Comparison of ENCODE assay signal across 8 cellular contexts in the genomic region with DNA sequence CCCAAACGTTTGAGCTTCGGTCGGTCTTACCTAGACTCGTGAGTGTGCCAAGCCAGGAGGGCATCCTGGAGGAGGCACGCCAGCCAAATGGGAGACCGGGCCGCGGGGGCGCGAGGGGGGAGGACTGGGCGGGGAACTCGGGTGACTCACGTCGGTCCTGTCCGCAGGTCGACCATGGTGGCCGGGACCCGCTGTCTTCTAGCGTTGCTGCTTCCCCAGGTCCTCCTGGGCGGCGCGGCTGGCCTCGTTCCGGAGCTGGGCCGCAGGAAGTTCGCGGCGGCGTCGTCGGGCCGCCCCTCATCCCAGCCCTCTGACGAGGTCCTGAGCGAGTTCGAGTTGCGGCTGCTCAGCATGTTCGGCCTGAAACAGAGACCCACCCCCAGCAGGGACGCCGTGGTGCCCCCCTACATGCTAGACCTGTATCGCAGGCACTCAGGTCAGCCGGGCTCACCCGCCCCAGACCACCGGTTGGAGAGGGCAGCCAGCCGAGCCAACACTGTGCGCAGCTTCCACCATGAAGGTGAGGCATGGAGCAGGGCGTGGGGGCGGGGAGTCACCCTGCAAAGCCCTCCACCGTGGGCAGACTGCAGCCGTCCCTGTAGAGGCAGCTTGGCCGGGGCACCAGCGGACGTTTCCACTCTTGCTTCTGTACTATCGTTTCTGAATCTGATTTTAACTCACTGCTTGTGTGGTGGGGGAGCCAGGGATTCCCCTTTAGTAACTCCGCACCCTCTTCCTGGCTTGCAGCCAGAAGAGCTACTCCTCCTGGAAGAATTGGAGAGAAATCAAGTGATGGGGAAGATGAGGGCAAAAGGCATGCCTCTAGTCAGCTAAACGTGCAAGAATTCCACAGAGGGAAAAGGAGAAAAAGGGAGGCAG. TPM values are rescaled to one million over a fixed set of nuclear protein-coding genes. Genes with fewer than 3 reads are reported as not detected.
DNase-seq lines count a peak whose midpoint lies in the region; ATAC-seq, FAIRE-seq and TF ChIP-seq lines count a peak whose summit lies in the region.

No MANE protein-coding gene starts in this region.

- H3K4me3 ChIP-seq in colonic mucosa (peak overlapping the region; percentile 75), smooth muscle cell (peak overlapping the region; percentile 79)

- H3K9ac ChIP-seq in colonic mucosa (ENCODE audit: low read depth in 2 of 2, low read length in 2 of 2) (peak overlapping the region; percentile 41 to 90), smooth muscle cell (ENCODE audit: low read depth) (peak overlapping the region; percentile 34)

- CTCF ChIA-PET in activated CD8-positive, alpha-beta memory T cell treated with anti-CD3 and anti-CD28 coated beads, Interleukin-2, amount 10 ng/mL, durations not matched to agents 7 days and 5 days (lab: Charles Lee) = no interaction called here

- H3K27me3 ChIP-seq in colonic mucosa = no peaks in the 10 kb centered on the region
- no peaks in the 10 kb centered on the region for H3K27me3 ChIP-seq in smooth muscle cell (ENCODE audit: low read depth)

- no peak for FAIRE-seq in GM19239 (lab: Jason Lieb, UNC)

- no peak for ATAC-seq in activated CD8-positive, alpha-beta memory T cell treated with anti-CD3 and anti-CD28 coated beads, Interleukin-2, amount 10 ng/mL, durations not matched to agents 7 days and 5 days

- WGBS in smooth muscle cell (ENCODE audit: low lambda C conversion rate) = 2% methylated on average over 53 of the region's 55 CpGs

- DNase-seq in HPDE6-E6E7 (ENCODE audit: extremely low spot score) (peak; percentile 25), colonic mucosa (peak; percentile 78), kidney glomerular epithelial cell (lab: John Stamatoyannopoulos, UW) (peak; percentile 40), smooth muscle cell (lab: John Stamatoyannopoulos, UW; ENCODE audit: unreplicated experiment) (peak; percentile 17), GM13977 (ENCODE audit: low spot score) (no peak), DMS153 (lab: John Stamatoyannopoulos, UW) (no peak), GM19239 (ENCODE audit: insufficient read length, low spot score) (no peak)
- no peak for DNase-seq in activated CD8-positive, alpha-beta memory T cell treated with anti-CD3 and anti-CD28 coated beads, Interleukin-2, amount 10 ng/mL, durations not matched to agents 7 days and 5 days

- intact Hi-C loops in colonic mucosa (cut with DNase I) = no loop called here

- no peaks in the 10 kb centered on the region for H3F3A ChIP-seq in smooth muscle cell (ENCODE audit: low read depth)

- H3K4me1 Mint-ChIP-seq in activated CD8-positive, alpha-beta memory T cell treated with anti-CD3 and anti-CD28 coated beads, Interleukin-2, amount 10 ng/mL, durations not matched to agents 7 days and 5 days = peaks cover 2% of the 10 kb centered on the region

- H3K27ac Mint-ChIP-seq in activated CD8-positive, alpha-beta memory T cell treated with anti-CD3 and anti-CD28 coated beads, Interleukin-2, amount 10 ng/mL, durations not matched to agents 7 days and 5 days = no peak overlapping the region

- H3K27me3 Mint-ChIP-seq in activated CD8-positive, alpha-beta memory T cell treated with anti-CD3 and anti-CD28 coated beads, Interleukin-2, amount 10 ng/mL, durations not matched to agents 7 days and 5 days = peaks cover 49% of the 10 kb centered on the region

- no peak for TF ChIP-seq CTCF in colonic mucosa (IDR thresholded peaks at IDR 0.05)
- no peak for TF ChIP-seq CTCF in smooth muscle cell (IDR thresholded peaks at IDR 0.05; ENCODE audit: borderline replicate concordance, insufficient read depth, poor library complexity, severe bottlenecking)
- TF ChIP-seq CTCF in GM13977 (IDR thresholded peaks at IDR 0.05; ENCODE audit: extremely low read depth, insufficient read depth, missing control alignments) = no peak

- H3K36me3 ChIP-seq in colonic mucosa (peaks cover 3% of the 10 kb centered on the region), smooth muscle cell (ENCODE audit: low read depth) (no peaks in the 10 kb centered on the region)

- H3K9me3 Mint-ChIP-seq in activated CD8-positive, alpha-beta memory T cell treated with anti-CD3 and anti-CD28 coated beads, Interleukin-2, amount 10 ng/mL, durations not matched to agents 7 days and 5 days (ENCODE audit: low read depth) = no peaks in the 10 kb centered on the region

- peak overlapping the region; percentile 58 for H2AFZ ChIP-seq in smooth muscle cell (ENCODE audit: low read depth)

- in situ Hi-C loops in GM13977 (cut with MboI; ENCODE audit: low pct_unique_long_range_greater_than_20kb, low sequenced_read_pairs, unreplicated experiment) = no loop called here

- H3K4me2 ChIP-seq in smooth muscle cell = peak overlapping the region; percentile 85

- H3K79me2 ChIP-seq in smooth muscle cell (ENCODE audit: low read depth) = peaks cover 38% of the 10 kb centered on the region

- peaks cover 18% of the 10 kb centered on the region for H4K20me1 ChIP-seq in smooth muscle cell (ENCODE audit: low read depth)

- H3K4me3 Mint-ChIP-seq in activated CD8-positive, alpha-beta memory T cell treated with anti-CD3 and anti-CD28 coated beads, Interleukin-2, amount 10 ng/mL, durations not matched to agents 7 days and 5 days = no peak overlapping the region

- H3K27ac ChIP-seq in colonic mucosa (no peak overlapping the region), smooth muscle cell (ENCODE audit: low read depth) (no peak overlapping the region)

- H3K9me3 ChIP-seq in colonic mucosa (no peaks in the 10 kb centered on the region), smooth muscle cell (replicated peaks; ENCODE audit: low read depth) (no peaks in the 10 kb centered on the region)

- H3K36me3 Mint-ChIP-seq in activated CD8-positive, alpha-beta memory T cell treated with anti-CD3 and anti-CD28 coated beads, Interleukin-2, amount 10 ng/mL, durations not matched to agents 7 days and 5 days = no peaks in the 10 kb centered on the region

- peaks cover 1% of the 10 kb centered on the region for H3K4me1 ChIP-seq in colonic mucosa
- H3K4me1 ChIP-seq in smooth muscle cell (ENCODE audit: low read depth) = peaks cover 6% of the 10 kb centered on the region

RNA-seq across cellular contexts. Expression of a gene that starts 2.7 kb away (rescaled TPM):
- total RNA-seq in colonic mucosa (10 to 100 TPM; 25.3 to 57.3 TPM), smooth muscle cell (9.3 and 17.8 TPM in 2 replicates)
- polyA plus RNA-seq in smooth muscle cell = 10.6 and 27.6 TPM in 2 replicates
- total RNA-seq in activated CD8-positive, alpha-beta memory T cell treated with anti-CD3 and anti-CD28 coated beads, Interleukin-2, amount 10 ng/mL, durations not matched to agents 7 days and 5 days = not detected

Comparison
In these comparisons a context has a peak if more than half of its experiments do, and no peak if none do; other contexts are left out.
1. DNase-seq: peak in HPDE6-E6E7 (single experiment), colonic mucosa (single experiment), kidney glomerular epithelial cell (single experiment) and smooth muscle cell (single experiment); none in GM13977 (single experiment), activated CD8-positive, alpha-beta memory T cell treated with anti-CD3 and anti-CD28 coated beads, Interleukin-2, amount 10 ng/mL, durations not matched to agents 7 days and 5 days (single experiment), DMS153 (single experiment) and GM19239 (single experiment).
2. RNA of a gene that starts 2.7 kb away (total RNA-seq): 25.3 to 57.3 TPM in colonic mucosa and 9.3 to 17.8 TPM in smooth muscle cell; not detected in activated CD8-positive, alpha-beta memory T cell treated with anti-CD3 and anti-CD28 coated beads, Interleukin-2, amount 10 ng/mL, durations not matched to agents 7 days and 5 days; every median in the first group is over 10 times any median in the second.